In the genomic region with DNA sequence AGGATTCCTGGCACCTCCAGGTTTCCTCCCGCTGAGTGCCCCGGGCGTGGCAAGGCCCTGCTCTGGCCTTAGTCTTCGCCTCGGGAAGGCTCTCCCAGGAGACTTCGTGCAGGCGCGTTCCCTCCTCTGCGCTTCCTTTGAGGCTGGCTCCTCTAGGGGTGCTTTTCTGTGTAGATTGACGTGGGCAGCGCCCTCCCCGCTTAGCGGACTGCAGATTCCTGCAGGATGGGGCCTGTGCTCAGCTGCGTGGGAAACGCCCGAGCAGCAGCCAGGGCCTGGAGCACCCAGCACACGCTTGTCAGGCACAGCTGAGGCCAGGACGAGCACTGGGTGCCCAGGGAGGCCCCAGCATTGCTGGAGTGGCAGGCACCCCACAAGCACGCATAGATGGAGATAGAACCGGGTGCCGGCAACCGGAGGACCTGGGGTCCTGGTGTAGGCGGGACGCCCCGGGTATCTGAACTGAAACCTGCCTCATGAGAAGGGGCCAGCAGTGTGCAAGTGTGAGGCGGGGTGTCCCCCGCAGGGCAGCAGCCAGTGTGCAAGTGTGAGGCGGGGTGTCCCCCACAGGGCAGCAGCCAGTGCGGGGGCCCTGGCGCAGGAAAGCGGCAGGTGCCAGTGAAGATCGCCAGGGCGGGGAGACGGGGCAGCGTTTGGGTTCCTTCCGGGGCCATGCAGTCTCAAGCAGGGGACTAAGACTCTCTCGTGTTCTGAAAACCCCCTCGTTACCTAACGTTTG, we compare ENCODE assay signal across 17 cellular contexts.
"Had no signal": no experiment of that assay in that cellular context is flagged by ENCODE, and none has a peak within 500 bp of the region (broad histone marks: within the 10 kb centered on the region; RNA-seq: fewer than 3 reads in every experiment).

No MANE protein-coding gene starts in this region.

- DNase-seq: activated CD4-positive, alpha-beta T cell treated with anti-CD3 and anti-CD28 coated beads, Interleukin-2, amount 50 U/mL, for 1 hour; activated naive CD8-positive, alpha-beta T cell treated with anti-CD3 and anti-CD28 coated beads for 36 hours; effector memory CD4-positive, alpha-beta T cell; foreskin melanocyte; mammary epithelial cell; naive B cell; small intestine; stimulated activated CD4-positive, alpha-beta T cell treated with anti-CD3 and anti-CD28 coated beads, Interleukin-4, amount 100 ng/mL, for 4 hours; stimulated activated CD8-positive, alpha-beta memory T cell treated with anti-CD3 and anti-CD28 coated beads, Interleukin-4, amount 100 ng/mL, for 48 hours; stimulated activated naive CD8-positive, alpha-beta T cell treated with anti-CD3 and anti-CD28 coated beads, Interleukin-15, Interleukin-2, amounts not matched to agents 100 U/mL and 50 U/mL, for 24 hours; T-helper 9 cell had no signal

- H3K9me3 ChIP-seq: heart left ventricle, neutrophil, suprapubic skin had no signal

- FAIRE-seq: small intestine had no signal

- H3K27ac ChIP-seq: neutrophil, suprapubic skin had no signal

- ATAC-seq: left lobe of liver; stimulated activated naive CD8-positive, alpha-beta T cell treated with anti-CD3 and anti-CD28 coated beads, Interleukin-15, Interleukin-2, amounts not matched to agents 100 U/mL and 50 U/mL, for 24 hours had no signal

- H3K4me3 ChIP-seq: heart left ventricle, suprapubic skin had no signal

- H3K27ac Mint-ChIP-seq: activated naive CD8-positive, alpha-beta T cell treated with anti-CD3 and anti-CD28 coated beads for 36 hours; type B pancreatic cell had no signal

- H3K27me3 ChIP-seq: heart left ventricle, suprapubic skin had no signal

- H3K4me3 Mint-ChIP-seq: activated naive CD8-positive, alpha-beta T cell treated with anti-CD3 and anti-CD28 coated beads for 36 hours had no signal

- H3K9me3 Mint-ChIP-seq: activated T-helper 1 cell treated with anti-CD3 and anti-CD28 coated beads, Interleukin-12 subunit alpha, Interleukin-12 subunit beta, Interleukin-2, Interleukin-4 antibody, amounts not matched to agents 30 ng/mL and 10 ng/mL and 1 ng/mL, durations not matched to agents 14 hours and 24 hours and 36 hours; type B pancreatic cell had no signal
